Comparison of ENCODE assay signal across 1 cellular context in genomic region chr10:47145290-47145934, GRCh38.
TF ChIP-seq lines count a peak whose summit lies in the region.

No MANE protein-coding gene starts in this region.

TF ChIP-seq in SK-N-SH, 30 proteins besides CTCF, POLR2A, EP300 and RAD21 (continued from another document):
- TF ChIP-seq ZBTB33 (IDR thresholded peaks at IDR 0.05; ENCODE audit: borderline replicate concordance, low read depth) (no peak), GABPA (IDR thresholded peaks at IDR 0.05; ENCODE audit: low read depth) (no peak), JUND (IDR thresholded peaks at IDR 0.05) (no peak)
